ENCODE assay signal across 11 cellular contexts in the genomic region with DNA sequence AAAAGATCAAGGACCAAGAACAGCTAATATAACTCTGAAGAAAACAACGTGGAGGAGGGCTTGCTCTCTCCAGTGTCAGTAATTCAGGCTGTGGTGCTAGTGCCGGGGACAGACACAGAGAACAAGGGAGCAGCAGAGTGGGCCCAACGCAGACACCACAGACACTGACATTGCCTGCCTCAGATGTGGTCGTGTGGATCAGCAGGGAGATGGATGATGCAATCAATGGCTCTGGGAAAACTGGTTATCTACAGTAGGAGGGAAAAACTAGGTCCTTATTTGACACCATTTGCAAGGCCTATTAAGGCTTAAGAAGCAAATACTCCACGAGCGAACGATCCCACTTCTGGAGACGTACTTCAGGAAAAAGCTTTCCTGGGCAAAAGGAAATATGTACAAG. TPM values are rescaled to one million over a fixed set of nuclear protein-coding genes. Genes with fewer than 3 reads are reported as not detected.
DNase-seq lines count a peak whose midpoint lies in the region; ATAC-seq and TF ChIP-seq lines count a peak whose summit lies in the region.
"Had no signal": no experiment of that assay in that cellular context is flagged by ENCODE, and none has a peak within 500 bp of the region (broad histone marks: within the 10 kb centered on the region; RNA-seq: fewer than 3 reads in every experiment).

No MANE protein-coding gene starts in this region.

- peak; percentile 30 for DNase-seq in GM23248
- peak; percentile 28 for DNase-seq in NB4 (ENCODE audit: low read depth)
- DNase-seq in central memory CD4-positive, alpha-beta T cell, result no peak
- DNase-seq: activated T-cell treated with anti-CD3 and anti-CD28 coated beads, Interleukin-2, amount 50 U/mL, for 48 hours; NCI-H446 treated with DMSO at 0.1 percent for 48 hours; SJCRH30 had no signal

- H3K9me3 ChIP-seq in GM23248 (ENCODE audit: low read depth) (no peaks in the 10 kb centered on the region), endocrine pancreas (ENCODE audit: control insufficient read depth, low read length) (no peaks in the 10 kb centered on the region)

- peak overlapping the region in 2 of 3 experiments; percentile 8 to 70 for H3K27ac Mint-ChIP-seq in nephron

- H3K9ac ChIP-seq in GM23248 (no peak overlapping the region; the same call in 1 of the 2 replicates), endocrine pancreas (ENCODE audit: control insufficient read depth, insufficient read depth, low read length) (peak overlapping the region; percentile 36)

- in situ Hi-C loops in GM23248 (cut with MboI), result no loop called here

- H3K27me3 ChIP-seq in GM23248 (replicated peaks; ENCODE audit: insufficient read depth), result no peaks in the 10 kb centered on the region
- H3K27me3 ChIP-seq in endocrine pancreas (ENCODE audit: control insufficient read depth, insufficient read depth, low read length), result no peaks in the 10 kb centered on the region
- H3K27me3 ChIP-seq: SJCRH30 had no signal

- H3K4me3 Mint-ChIP-seq in nephron, result no peak overlapping the region

- no peak overlapping the region for H3K27ac ChIP-seq in GM23248
- H3K27ac ChIP-seq: SJCRH30 had no signal

- no peaks in the 10 kb centered on the region for H3K27me3 Mint-ChIP-seq in nephron (ENCODE audit: low read depth)

- no peak overlapping the region for H3K4me3 ChIP-seq in GM23248
- no peak overlapping the region for H3K4me3 ChIP-seq in NB4 (ENCODE audit: low read depth, low read length)
- H3K4me3 ChIP-seq in endocrine pancreas (ENCODE audit: control insufficient read depth, insufficient read depth, low read length), result no peak overlapping the region
- H3K4me3 ChIP-seq: SJCRH30 had no signal

- H3K4me1 Mint-ChIP-seq in nephron, result no peaks in the 10 kb centered on the region

- peaks cover 12% of the 10 kb centered on the region for H3K9me3 Mint-ChIP-seq in nephron

- H3F3A ChIP-seq in GM23248 (ENCODE audit: insufficient read depth), result peaks cover 20% of the 10 kb centered on the region; the same call in 1 of the 2 replicates

- peaks cover 7% of the 10 kb centered on the region; the same call in 1 of the 2 replicates for H3K4me1 ChIP-seq in GM23248 (ENCODE audit: insufficient read depth)
- peaks cover 12% of the 10 kb centered on the region for H3K4me1 ChIP-seq in endocrine pancreas (ENCODE audit: control insufficient read depth, insufficient read depth, low read length)
- H3K4me1 ChIP-seq: SJCRH30 had no signal

- peaks cover 100% of the 10 kb centered on the region for H3K79me2 ChIP-seq in GM23248 (ENCODE audit: insufficient read depth)

- H4K20me1 ChIP-seq in GM23248 (ENCODE audit: insufficient read depth), result no peaks in the 10 kb centered on the region

- H3K36me3 Mint-ChIP-seq in nephron (ENCODE audit: low read depth), result peaks cover 30% of the 10 kb centered on the region

- ATAC-seq in HG03280 (IDR thresholded peaks at IDR 0.05; ENCODE audit: unreplicated experiment) (no peak), GM18498 (IDR thresholded peaks at IDR 0.05; ENCODE audit: unreplicated experiment) (no peak)
- ATAC-seq: activated CD4-positive, CD25-positive, alpha-beta regulatory T cell treated with anti-CD3 and anti-CD28 coated beads, Interleukin-2, amount 50 U/mL, for 24 hours had no signal

- 72 to 73% methylated on average over 8 of the region's 8 CpGs for WGBS in GM23248 (ENCODE audit: low coverage in 1 of 2, low lambda C conversion rate in 2 of 2, missing lambda C conversion rate in 2 of 2), 2 experiments

- no peak for TF ChIP-seq POLR2A in NB4 (IDR thresholded peaks at IDR 0.05; ENCODE audit: extremely low read depth, insufficient read length)

- H3K9me2 ChIP-seq in GM23248 (ENCODE audit: insufficient read depth), result no peaks in the 10 kb centered on the region

- H3K4me2 ChIP-seq in GM23248 (ENCODE audit: unreplicated experiment), result no peak overlapping the region

- TF ChIP-seq CTCF in NB4 (IDR thresholded peaks at IDR 0.05; ENCODE audit: low read depth, low read length) (no peak), nephron (IDR thresholded peaks at IDR 0.05; ENCODE audit: unreplicated experiment in 3 of 3) (no peak)

- no peak overlapping the region for H2AFZ ChIP-seq in GM23248

- H3K36me3 ChIP-seq in GM23248 (ENCODE audit: low read depth), result no peaks in the 10 kb centered on the region; the same call in 1 of the 2 replicates
- H3K36me3 ChIP-seq in endocrine pancreas (ENCODE audit: control insufficient read depth, insufficient read depth, low read length), result no peaks in the 10 kb centered on the region
- H3K36me3 ChIP-seq: SJCRH30 had no signal

RNA-seq across cellular contexts. Expression of gene HDLBP, which starts 36.1 kb away (rescaled TPM):
- total RNA-seq in GM23248 (2014; rRNA removed; shearing (Covaris generic)), result 707 and 711 TPM in 2 replicates
- polyA plus RNA-seq in GM23248 (2016; fragmentation: Nextera tagmentation; extraction: Ambion mirVana), result 602 and 613 TPM in 2 replicates

RNA-seq across cellular contexts. Expression of gene SEPTIN2, which starts 36.3 kb away (rescaled TPM):
- 480 and 499 TPM in 2 replicates for total RNA-seq in GM23248 (2014; rRNA removed; shearing (Covaris generic))
- 512 and 518 TPM in 2 replicates for polyA plus RNA-seq in GM23248 (2016; fragmentation: Nextera tagmentation; extraction: Ambion mirVana)
